ENCODE assay signal across 20 cellular contexts in genomic region chr7:120615703-120616102, GRCh38.
DNase-seq lines count a peak whose midpoint lies in the region; ATAC-seq and TF ChIP-seq lines count a peak whose summit lies in the region.
"Had no signal": no experiment of that assay in that cellular context is flagged by ENCODE, and none has a peak within 500 bp of the region (broad histone marks: within the 10 kb centered on the region; RNA-seq: fewer than 3 reads in every experiment).

No MANE protein-coding gene starts in this region.

- H3K36me3 ChIP-seq in HEK293 (ENCODE audit: control insufficient read depth in 2 of 2, insufficient read depth in 1 of 2, low read length in 2 of 2), result no peaks in the 10 kb centered on the region
- H3K36me3 ChIP-seq in neuronal stem cell (replicated peaks in 1 of 2; ENCODE audit: control insufficient read depth in 2 of 2, insufficient read depth in 2 of 2, low read length in 2 of 2), result no peaks in the 10 kb centered on the region
- H3K36me3 ChIP-seq in GM23248 (ENCODE audit: low read depth), result no peaks in the 10 kb centered on the region
- H3K36me3 ChIP-seq: BLaER1, gastrocnemius medialis, left lung, right lobe of liver had no signal

- no peaks in the 10 kb centered on the region for H3K79me1 ChIP-seq in neuronal stem cell (ENCODE audit: low read depth, low read length)

- peak overlapping the region; percentile 49 for H2AFZ ChIP-seq in neuronal stem cell (ENCODE audit: low read length)
- no peak overlapping the region for H2AFZ ChIP-seq in GM23248

- CTCF ChIA-PET in HEK293 (lab: Yijun Ruan, JAX), result no interaction called here

- no peaks in the 10 kb centered on the region for H4K20me1 ChIP-seq in GM23248 (ENCODE audit: insufficient read depth)
- H4K20me1 ChIP-seq: BLaER1 had no signal

- H3K18ac ChIP-seq in neuronal stem cell (ENCODE audit: low read length), result no peak overlapping the region

- H4K91ac ChIP-seq in neuronal stem cell (ENCODE audit: low read depth, low read length, poor library complexity), result no peak overlapping the region

- H3K4ac ChIP-seq in neuronal stem cell (ENCODE audit: low read length), result no peak overlapping the region

- no peaks in the 10 kb centered on the region for H3K79me2 ChIP-seq in GM23248 (ENCODE audit: insufficient read depth)

- H2BK15ac ChIP-seq in neuronal stem cell (ENCODE audit: low read length), result no peak overlapping the region

- no peaks in the 10 kb centered on the region for H3K9me3 ChIP-seq in HEK293 (ENCODE audit: control insufficient read depth, insufficient read depth, low read depth, low read length)
- H3K9me3 ChIP-seq in neuronal stem cell (replicated peaks in 1 of 2; ENCODE audit: control insufficient read depth in 2 of 2, insufficient read depth in 1 of 2, low read depth in 1 of 2, low read length in 2 of 2), result no peaks in the 10 kb centered on the region
- no peaks in the 10 kb centered on the region for H3K9me3 ChIP-seq in GM23248 (ENCODE audit: low read depth)
- H3K9me3 ChIP-seq: BLaER1, gastrocnemius medialis, left lung, right lobe of liver had no signal

- no CpG with 5 or more reads among the region's 3 CpGs for WGBS in neuronal stem cell (ENCODE audit: extremely low coverage in 2 of 2, insufficient read length in 2 of 2, insufficient replicate concordance in 1 of 2), 2 donors
- 40 to 48% methylated on average over 3 of the region's 3 CpGs for WGBS in GM23248 (ENCODE audit: low coverage in 1 of 2, low lambda C conversion rate in 2 of 2, missing lambda C conversion rate in 2 of 2), 2 experiments

- no peak overlapping the region for H3K27ac ChIP-seq in HEK293 (ENCODE audit: extremely low read depth, low read depth, low read length)
- H3K27ac ChIP-seq in neuronal stem cell (replicated peaks; ENCODE audit: low read length), result no peak overlapping the region
- no peak overlapping the region for H3K27ac ChIP-seq in GM23248
- H3K27ac ChIP-seq: BLaER1, coronary artery, gastrocnemius medialis, left lung, right lobe of liver had no signal

- H3K4me3 ChIP-seq in HEK293 (ENCODE audit: low read depth, low read length), result no peak overlapping the region
- no peak overlapping the region for H3K4me3 ChIP-seq in neuronal stem cell (ENCODE audit: low read length in 2 of 2)
- no peak overlapping the region for H3K4me3 ChIP-seq in GM23248
- H3K4me3 ChIP-seq: BLaER1, coronary artery, gastrocnemius medialis, left lung, right lobe of liver had no signal

- H3K9ac ChIP-seq in neuronal stem cell (ENCODE audit: low read depth, low read length, poor library complexity), result no peak overlapping the region
- no peak overlapping the region for H3K9ac ChIP-seq in GM23248
- H3K9ac ChIP-seq: BLaER1 had no signal

- H3K4me1 ChIP-seq in HEK293 (ENCODE audit: control insufficient read depth, insufficient read depth, low read length), result no peaks in the 10 kb centered on the region
- H3K4me1 ChIP-seq in neuronal stem cell (ENCODE audit: control insufficient read depth in 2 of 2, insufficient read depth in 1 of 2, low read depth in 1 of 2, low read length in 2 of 2), result no peaks in the 10 kb centered on the region
- H3K4me1 ChIP-seq in GM23248 (ENCODE audit: insufficient read depth), result no peaks in the 10 kb centered on the region
- H3K4me1 ChIP-seq: BLaER1, gastrocnemius medialis, left lung, right lobe of liver had no signal

- no peaks in the 10 kb centered on the region for H3K9me2 ChIP-seq in GM23248 (ENCODE audit: insufficient read depth)

- ATAC-seq in HG03342 (IDR thresholded peaks at IDR 0.05; ENCODE audit: unreplicated experiment) (peak; percentile 61), HG02884 (IDR thresholded peaks at IDR 0.05; ENCODE audit: unreplicated experiment) (no peak)
- ATAC-seq: gastrocnemius medialis, left lung, right lobe of liver had no signal

- H4K8ac ChIP-seq in neuronal stem cell (ENCODE audit: low read depth, low read length), result no peak overlapping the region

- H2AK5ac ChIP-seq in neuronal stem cell (ENCODE audit: low read depth, low read length), result no peak overlapping the region

- intact Hi-C loops in posterior cingulate gyrus (cut with DNase I), result no loop called here

- POLR2A ChIA-PET in HEK293 (lab: Yijun Ruan, JAX), result no interaction called here

- TF ChIP-seq CTCF in HEK293 (tag by site-specific recombination; IDR thresholded peaks at IDR 0.05), result no peak

- peak; percentile 53 for DNase-seq in SKM-1 treated with dmso at 0.1 percent for 144 hours (lab: John Stamatoyannopoulos, UW; ENCODE audit: unreplicated experiment)
- no peak for DNase-seq in SKM-1 (lab: John Stamatoyannopoulos, UW; ENCODE audit: unreplicated experiment)
- no peak for DNase-seq in neuronal stem cell (ENCODE audit: low spot score)
- no peak for DNase-seq in GM23248
- DNase-seq in posterior cingulate gyrus, result no peak
- DNase-seq: activated CD4-positive, CD25-positive, alpha-beta regulatory T cell treated with anti-CD3 and anti-CD28 coated beads, Interleukin-2, amount 50 U/mL, for 72 hours; activated CD8-positive, alpha-beta memory T cell treated with anti-CD3 and anti-CD28 coated beads, Interleukin-2, amount 50 U/mL, for 4 hours; activated naive CD4-positive, alpha-beta T cell treated with anti-CD3 and anti-CD28 coated beads for 36 hours; DMS 273 treated with DMSO at 0.1 percent for 48 hours; gastrocnemius medialis; Karpas-422; left lung; NCI-H2227 treated with DMSO at 0.1 percent for 48 hours; right lobe of liver; SHP77 had no signal

- in situ Hi-C loops in GM23248 (cut with MboI), result no loop called here

- no peak overlapping the region for H3K4me2 ChIP-seq in neuronal stem cell (ENCODE audit: insufficient read depth, low read length, poor library complexity, severe bottlenecking)
- H3K4me2 ChIP-seq in GM23248 (ENCODE audit: unreplicated experiment), result no peak overlapping the region
- H3K4me2 ChIP-seq: BLaER1 had no signal

- H3K14ac ChIP-seq in neuronal stem cell (ENCODE audit: low read length), result no peak overlapping the region

- H3K27me3 ChIP-seq in neuronal stem cell (ENCODE audit: control insufficient read depth in 3 of 3, insufficient read depth in 3 of 3, low read depth in 1 of 3, low read length in 3 of 3), result no peaks in the 10 kb centered on the region
- H3K27me3 ChIP-seq in GM23248 (replicated peaks; ENCODE audit: insufficient read depth), result no peaks in the 10 kb centered on the region
- H3K27me3 ChIP-seq: BLaER1, gastrocnemius medialis, left lung, right lobe of liver had no signal

- H3F3A ChIP-seq in GM23248 (ENCODE audit: insufficient read depth), result no peaks in the 10 kb centered on the region

- no peak overlapping the region for H2BK5ac ChIP-seq in neuronal stem cell (ENCODE audit: low read length)

- H2BK120ac ChIP-seq in neuronal stem cell (ENCODE audit: low read depth, low read length), result no peak overlapping the region

- H2BK12ac ChIP-seq in neuronal stem cell (ENCODE audit: low read length), result no peak overlapping the region

- no peak overlapping the region for H3K23ac ChIP-seq in neuronal stem cell (ENCODE audit: low read depth, low read length, poor library complexity)

TF ChIP-seq in HEK293, 187 proteins besides CTCF, POLR2A, EP300 and RAD21:
- TF ChIP-seq ZNF555 (tag by site-specific recombination; conservative IDR thresholded peaks at IDR 0.05), result 0 out of 2 replicates have a peak, but pooled peaks have one; percentile 2
- TF ChIP-seq, protein P1, sequence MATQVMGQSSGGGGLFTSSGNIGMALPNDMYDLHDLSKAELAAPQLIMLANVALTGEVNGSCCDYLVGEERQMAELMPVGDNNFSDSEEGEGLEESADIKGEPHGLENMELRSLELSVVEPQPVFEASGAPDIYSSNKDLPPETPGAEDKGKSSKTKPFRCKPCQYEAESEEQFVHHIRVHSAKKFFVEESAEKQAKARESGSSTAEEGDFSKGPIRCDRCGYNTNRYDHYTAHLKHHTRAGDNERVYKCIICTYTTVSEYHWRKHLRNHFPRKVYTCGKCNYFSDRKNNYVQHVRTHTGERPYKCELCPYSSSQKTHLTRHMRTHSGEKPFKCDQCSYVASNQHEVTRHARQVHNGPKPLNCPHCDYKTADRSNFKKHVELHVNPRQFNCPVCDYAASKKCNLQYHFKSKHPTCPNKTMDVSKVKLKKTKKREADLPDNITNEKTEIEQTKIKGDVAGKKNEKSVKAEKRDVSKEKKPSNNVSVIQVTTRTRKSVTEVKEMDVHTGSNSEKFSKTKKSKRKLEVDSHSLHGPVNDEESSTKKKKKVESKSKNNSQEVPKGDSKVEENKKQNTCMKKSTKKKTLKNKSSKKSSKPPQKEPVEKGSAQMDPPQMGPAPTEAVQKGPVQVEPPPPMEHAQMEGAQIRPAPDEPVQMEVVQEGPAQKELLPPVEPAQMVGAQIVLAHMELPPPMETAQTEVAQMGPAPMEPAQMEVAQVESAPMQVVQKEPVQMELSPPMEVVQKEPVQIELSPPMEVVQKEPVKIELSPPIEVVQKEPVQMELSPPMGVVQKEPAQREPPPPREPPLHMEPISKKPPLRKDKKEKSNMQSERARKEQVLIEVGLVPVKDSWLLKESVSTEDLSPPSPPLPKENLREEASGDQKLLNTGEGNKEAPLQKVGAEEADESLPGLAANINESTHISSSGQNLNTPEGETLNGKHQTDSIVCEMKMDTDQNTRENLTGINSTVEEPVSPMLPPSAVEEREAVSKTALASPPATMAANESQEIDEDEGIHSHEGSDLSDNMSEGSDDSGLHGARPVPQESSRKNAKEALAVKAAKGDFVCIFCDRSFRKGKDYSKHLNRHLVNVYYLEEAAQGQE (tag by site-specific recombination; IDR thresholded peaks at IDR 0.05), result no peak
